ENCODE assay signal across 13 cellular contexts in the genomic region with DNA sequence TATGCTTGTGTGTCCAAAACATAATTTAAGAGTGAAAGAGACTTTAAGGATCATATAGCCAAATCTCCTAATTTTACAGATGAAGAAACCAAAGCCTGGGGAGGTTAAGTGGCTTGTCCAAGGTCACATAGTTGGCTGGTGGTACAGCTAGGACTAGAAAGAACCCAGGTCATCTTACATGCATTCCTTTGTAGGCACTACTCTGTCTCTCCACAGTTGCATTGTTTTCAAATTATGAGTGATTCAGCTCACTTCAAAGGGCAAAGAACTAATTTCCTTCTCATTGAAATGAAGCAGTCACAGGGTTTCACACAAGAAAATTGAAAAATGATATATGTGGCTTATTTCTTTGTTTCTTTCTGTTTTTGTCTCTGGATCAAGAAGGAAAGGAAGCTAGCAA.
DNase-seq lines count a peak whose midpoint lies in the region; ATAC-seq, FAIRE-seq and TF ChIP-seq lines count a peak whose summit lies in the region.
"Had no signal": no experiment of that assay in that cellular context is flagged by ENCODE, and none has a peak within 500 bp of the region (broad histone marks: within the 10 kb centered on the region; RNA-seq: fewer than 3 reads in every experiment).

No MANE protein-coding gene starts in this region.

- H3K4me3 ChIP-seq in SJCRH30: no peak overlapping the region
- H3K4me3 ChIP-seq in H1 (ENCODE audit: extremely low read depth in 1 of 4, insufficient read depth in 2 of 4, low read depth in 3 of 4, low read length in 4 of 4): no peak overlapping the region
- H3K4me3 ChIP-seq in mucosa of descending colon: no peak overlapping the region
- H3K4me3 ChIP-seq: BLaER1 had no signal

- no peak for TF ChIP-seq POLR2A in H1 (IDR thresholded peaks at IDR 0.05; ENCODE audit: control extremely low read depth in 1 of 2, low read depth in 2 of 2, low read length in 2 of 2)

- H3K36me3 ChIP-seq in SJCRH30 (no peaks in the 10 kb centered on the region), H1 (ENCODE audit: control insufficient read depth in 2 of 4, insufficient read depth in 4 of 4, low read length in 3 of 4) (no peaks in the 10 kb centered on the region), mucosa of descending colon (ENCODE audit: low read depth) (no peaks in the 10 kb centered on the region)
- H3K36me3 ChIP-seq: BLaER1 had no signal

- intact Hi-C loops in mucosa of descending colon (cut with DNase I, micrococcal nuclease): no loop called here

- no peak for TF ChIP-seq RAD21 in H1 (IDR thresholded peaks at IDR 0.05 in 1 of 2, conservative IDR thresholded peaks at IDR 0.05 in 1 of 2; ENCODE audit: low read depth in 2 of 2, low read length in 2 of 2)

- H4K8ac ChIP-seq in H1 (ENCODE audit: extremely low read depth, insufficient read depth, low read length): no peak overlapping the region

- H3K4me2 ChIP-seq in H1 (ENCODE audit: insufficient read depth in 1 of 2, low read depth in 2 of 2, low read length in 2 of 2): no peak overlapping the region
- H3K4me2 ChIP-seq: BLaER1 had no signal

- no peaks in the 10 kb centered on the region for H3K36me3 Mint-ChIP-seq in neural crest cell (ENCODE audit: low read depth)
- H3K36me3 Mint-ChIP-seq in glutamatergic neuron (ENCODE audit: unreplicated experiment): no peaks in the 10 kb centered on the region
- H3K36me3 Mint-ChIP-seq: CD8-positive, alpha-beta memory T cell had no signal

- no peaks in the 10 kb centered on the region for H3K79me2 ChIP-seq in H1 (ENCODE audit: control insufficient read depth in 1 of 2, insufficient read depth in 2 of 2, low read length in 2 of 2)

- TF ChIP-seq EP300 in H1 (IDR thresholded peaks at IDR 0.05; ENCODE audit: borderline replicate concordance in 1 of 2, low read depth in 2 of 2, low read length in 2 of 2): no peak

- no peak overlapping the region for H2BK120ac ChIP-seq in H1 (replicated peaks; ENCODE audit: low read depth, low read length)

- H3K18ac ChIP-seq in H1 (ENCODE audit: extremely low read depth, low read length): no peak overlapping the region

- H4K91ac ChIP-seq in H1 (replicated peaks; ENCODE audit: insufficient read length, low read length): no peak overlapping the region

- no peaks in the 10 kb centered on the region for H4K20me1 ChIP-seq in H1 (replicated peaks in 1 of 2; ENCODE audit: control insufficient read depth in 1 of 2, insufficient read depth in 2 of 2, low read length in 2 of 2)
- H4K20me1 ChIP-seq: BLaER1 had no signal

- peak; percentile 13 for FAIRE-seq in H1 (lab: Jason Lieb, UNC)
- FAIRE-seq: H54 had no signal

- H4K5ac ChIP-seq in H1 (ENCODE audit: insufficient read length, low read depth, low read length): no peak overlapping the region

- H2BK12ac ChIP-seq in H1 (ENCODE audit: low read depth, low read length): no peak overlapping the region

- H2BK5ac ChIP-seq in H1 (ENCODE audit: low read depth, low read length): no peak overlapping the region

- H3K56ac ChIP-seq in H1 (replicated peaks; ENCODE audit: insufficient read length, low read depth, low read length): no peak overlapping the region

- DNase-seq in SJCRH30 (no peak), H1 (ENCODE audit: low read depth in 1 of 2, low spot score in 2 of 2) (no peak), neural crest cell (ENCODE audit: low read depth, low spot score) (no peak), glutamatergic neuron (no peak), mucosa of descending colon (no peak)
- DNase-seq in activated CD4-positive, CD25-positive, alpha-beta regulatory T cell (lab: John Stamatoyannopoulos, UW): no peak
- DNase-seq: Caco-2; CD8-positive, alpha-beta memory T cell; DMS53; GF-D8 had no signal

- no peak overlapping the region for H2AK5ac ChIP-seq in H1 (ENCODE audit: low read depth, low read length)

- TF ChIP-seq CTCF in H1 (IDR thresholded peaks at IDR 0.05; ENCODE audit: control extremely low read depth in 1 of 3, insufficient read depth in 1 of 3, low read depth in 1 of 3, low read length in 3 of 3) (no peak), neural crest cell (conservative IDR thresholded peaks at IDR 0.05) (no peak), glutamatergic neuron (IDR thresholded peaks at IDR 0.05; ENCODE audit: partially characterized antibody, unreplicated experiment) (no peak), mucosa of descending colon (IDR thresholded peaks at IDR 0.05) (no peak)

- H3K4me3 Mint-ChIP-seq in neural crest cell: no peak overlapping the region
- no peak overlapping the region for H3K4me3 Mint-ChIP-seq in glutamatergic neuron (ENCODE audit: unreplicated experiment)
- H3K4me3 Mint-ChIP-seq: CD8-positive, alpha-beta memory T cell had no signal

- no peak overlapping the region for H3K23ac ChIP-seq in H1 (ENCODE audit: insufficient read length)

- H3K9me3 Mint-ChIP-seq in neural crest cell: no peaks in the 10 kb centered on the region
- H3K9me3 Mint-ChIP-seq in glutamatergic neuron (ENCODE audit: unreplicated experiment): peaks cover 1% of the 10 kb centered on the region
- H3K9me3 Mint-ChIP-seq: CD8-positive, alpha-beta memory T cell had no signal

- H2BK15ac ChIP-seq in H1 (ENCODE audit: low read length): no peak overlapping the region

- no peak overlapping the region for H3K9ac ChIP-seq in H1 (replicated peaks in 1 of 4; ENCODE audit: extremely low read depth in 1 of 4, low read depth in 3 of 4, low read length in 3 of 4)
- H3K9ac ChIP-seq: BLaER1 had no signal

- no peaks in the 10 kb centered on the region for H3K79me1 ChIP-seq in H1 (ENCODE audit: low read depth, low read length)

- POLR2A ChIA-PET in H1 (lab: Charles Lee; ENCODE audit: partially characterized antibody): no interaction called here

- H3K27me3 ChIP-seq in SJCRH30 (no peaks in the 10 kb centered on the region), H1 (replicated peaks in 1 of 4; ENCODE audit: control insufficient read depth in 3 of 4, extremely low read depth in 1 of 4, insufficient read depth in 3 of 4, low read length in 3 of 4) (no peaks in the 10 kb centered on the region)

- no peak overlapping the region for H3K14ac ChIP-seq in H1 (ENCODE audit: insufficient read length)

- H3K27ac ChIP-seq in SJCRH30 (peak overlapping the region; percentile 0; the same call in 1 of the 2 replicates), H1 (ENCODE audit: low read depth, low read length) (no peak overlapping the region)
- H3K27ac ChIP-seq: BLaER1, HL-60 had no signal

- no peak overlapping the region for H3K4ac ChIP-seq in H1 (replicated peaks; ENCODE audit: insufficient read length, low read depth, low read length)

- H3K23me2 ChIP-seq in H1 (ENCODE audit: low read depth, low read length): no peaks in the 10 kb centered on the region

- H3K9me3 ChIP-seq in SJCRH30 (replicated peaks) (no peaks in the 10 kb centered on the region), H1 (ENCODE audit: insufficient read depth in 2 of 2, low read depth in 1 of 2, low read length in 1 of 2) (no peaks in the 10 kb centered on the region), mucosa of descending colon (no peaks in the 10 kb centered on the region)
- H3K9me3 ChIP-seq: BLaER1, Caco-2 had no signal

- CTCF ChIA-PET in H1 (lab: Charles Lee; ENCODE audit: partially characterized antibody): no interaction called here

- H3K27me3 Mint-ChIP-seq in neural crest cell (ENCODE audit: low read depth): no peaks in the 10 kb centered on the region
- H3K27me3 Mint-ChIP-seq in glutamatergic neuron (ENCODE audit: unreplicated experiment): no peaks in the 10 kb centered on the region

- H3K27ac Mint-ChIP-seq in neural crest cell (ENCODE audit: unreplicated experiment) (peak overlapping the region; percentile 1), glutamatergic neuron (ENCODE audit: unreplicated experiment) (no peak overlapping the region)
- H3K27ac Mint-ChIP-seq: CD8-positive, alpha-beta memory T cell had no signal

- H2BK20ac ChIP-seq in H1 (ENCODE audit: low read length): no peak overlapping the region

- no peak for ATAC-seq in mucosa of descending colon

- no peak overlapping the region for H2AFZ ChIP-seq in H1 (ENCODE audit: low read length)

- H3K4me1 ChIP-seq in SJCRH30 (peaks cover 12% of the 10 kb centered on the region), H1 (replicated peaks in 1 of 4; ENCODE audit: control insufficient read depth in 3 of 4, insufficient read depth in 4 of 4, low read length in 3 of 4) (no peaks in the 10 kb centered on the region), mucosa of descending colon (ENCODE audit: low read depth) (no peaks in the 10 kb centered on the region)
- H3K4me1 ChIP-seq: BLaER1, Caco-2 had no signal

- H3K4me1 Mint-ChIP-seq in neural crest cell (peaks cover 5% of the 10 kb centered on the region), glutamatergic neuron (ENCODE audit: low read depth, unreplicated experiment) (peaks cover 4% of the 10 kb centered on the region)
- H3K4me1 Mint-ChIP-seq: CD8-positive, alpha-beta memory T cell had no signal

TF ChIP-seq in H1, 55 proteins besides CTCF, POLR2A, EP300 and RAD21:
- TF ChIP-seq HDAC2 (IDR thresholded peaks at IDR 0.05; ENCODE audit: borderline replicate concordance in 1 of 2, low read depth in 2 of 2, low read length in 2 of 2) (no peak), NANOG (IDR thresholded peaks at IDR 0.05; ENCODE audit: insufficient read depth, low read depth, low read length, poor library complexity, severe bottlenecking) (no peak), YY1 (IDR thresholded peaks at IDR 0.05; ENCODE audit: low read depth, low read length) (no peak), TCF12 (IDR thresholded peaks at IDR 0.05; ENCODE audit: low read depth, low read length) (no peak), ZNF274 (IDR thresholded peaks at IDR 0.05; ENCODE audit: borderline replicate concordance, extremely low read depth, low read length) (no peak), CHD1 (IDR thresholded peaks at IDR 0.05; ENCODE audit: low read depth, low read length) (no peak), RFX5 (IDR thresholded peaks at IDR 0.05; ENCODE audit: borderline replicate concordance, low read depth, low read length) (no peak), BACH1 (IDR thresholded peaks at IDR 0.05; ENCODE audit: low read length) (no peak), TAF7 (optimal IDR thresholded peaks at IDR 0.05; ENCODE audit: borderline replicate concordance, low read depth, low read length) (no peak), SIRT6 (IDR thresholded peaks at IDR 0.05; ENCODE audit: low read length) (no peak), BCL11A (IDR thresholded peaks at IDR 0.05; ENCODE audit: low read depth in 2 of 2, low read length in 2 of 2) (no peak), MAFK (IDR thresholded peaks at IDR 0.05; ENCODE audit: low read depth, low read length) (no peak), CBX8 (IDR thresholded peaks at IDR 0.05; ENCODE audit: borderline replicate concordance, low read depth, low read length) (no peak), SP4 (IDR thresholded peaks at IDR 0.05; ENCODE audit: low read length) (no peak), RBBP5 (IDR thresholded peaks at IDR 0.05; ENCODE audit: borderline replicate concordance, low read depth, low read length) (no peak), CBX5 (IDR thresholded peaks at IDR 0.05; ENCODE audit: low read depth, low read length) (no peak), POU5F1 (IDR thresholded peaks at IDR 0.05; ENCODE audit: low read depth, low read length) (no peak)
